Comparison of ENCODE assay signal across 7 cellular contexts in the genomic region with DNA sequence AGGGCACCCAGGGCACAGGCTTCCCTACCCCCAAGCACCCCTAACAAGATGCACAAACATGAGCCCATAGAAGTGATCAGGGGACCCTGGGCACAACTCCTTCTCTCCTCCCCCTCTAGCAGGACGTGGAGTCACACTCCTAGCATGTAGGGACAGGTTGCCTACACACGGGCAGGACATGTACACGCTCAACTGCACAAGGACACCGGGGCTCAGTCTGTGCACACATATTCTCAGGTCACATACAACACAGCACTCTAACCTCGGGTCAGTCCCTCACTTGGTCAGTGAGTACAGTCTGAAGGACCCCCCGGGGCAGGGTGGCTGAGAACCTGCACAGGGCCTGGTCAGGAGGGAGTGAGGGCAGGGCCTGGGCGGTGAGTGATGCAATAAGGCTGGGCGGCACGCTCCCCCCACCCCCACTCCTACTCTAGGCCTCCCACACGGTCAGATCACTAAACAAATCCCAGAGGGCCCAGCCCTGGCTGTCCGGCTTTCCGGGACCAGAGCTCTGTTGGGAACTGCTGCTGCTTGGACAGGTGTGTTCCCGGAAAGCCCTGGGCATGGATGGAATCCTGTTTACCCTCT. TPM values are rescaled to one million over a fixed set of nuclear protein-coding genes. Genes with fewer than 3 reads are reported as not detected.
DNase-seq lines count a peak whose midpoint lies in the region; ATAC-seq and TF ChIP-seq lines count a peak whose summit lies in the region.

No MANE protein-coding gene starts in this region.

- H3K9me3 Mint-ChIP-seq in activated B cell treated with CpG ODN at 0.5 μM for 24 hours (no peaks in the 10 kb centered on the region), progenitor cell of endocrine pancreas (ENCODE audit: low read depth) (no peaks in the 10 kb centered on the region)

- no peak for DNase-seq in activated B cell treated with CpG ODN at 0.5 μM for 24 hours
- no peak for DNase-seq in progenitor cell of endocrine pancreas (ENCODE audit: low spot score, unreplicated experiment)
- no peak for DNase-seq in NCI-H1930 (lab: John Stamatoyannopoulos, UW)
- DNase-seq in smooth muscle cell (lab: John Stamatoyannopoulos, UW; ENCODE audit: unreplicated experiment) = no peak
- DNase-seq in foreskin keratinocyte = no peak

- H3K4me1 Mint-ChIP-seq in activated B cell treated with CpG ODN at 0.5 μM for 24 hours = peaks cover 2% of the 10 kb centered on the region
- H3K4me1 Mint-ChIP-seq in progenitor cell of endocrine pancreas (ENCODE audit: low read depth) = peaks cover 3% of the 10 kb centered on the region

- no peaks in the 10 kb centered on the region for H3K36me3 ChIP-seq in HUES48 (ENCODE audit: control insufficient read depth, insufficient read depth, low read length)
- no peaks in the 10 kb centered on the region for H3K36me3 ChIP-seq in iPS-20b (ENCODE audit: insufficient read depth, low read depth, low read length)
- H3K36me3 ChIP-seq in smooth muscle cell (ENCODE audit: low read depth) = no peaks in the 10 kb centered on the region

- H4K20me1 ChIP-seq in smooth muscle cell (ENCODE audit: low read depth) = no peaks in the 10 kb centered on the region

- 65% methylated on average over 13 of the region's 13 CpGs for WGBS in smooth muscle cell (ENCODE audit: low lambda C conversion rate)

- H3K79me2 ChIP-seq in smooth muscle cell (ENCODE audit: low read depth) = no peaks in the 10 kb centered on the region

- H3K9me3 ChIP-seq in HUES48 (ENCODE audit: control insufficient read depth, insufficient read depth, low read length) (no peaks in the 10 kb centered on the region), iPS-20b (ENCODE audit: insufficient read depth, low read depth, low read length) (no peaks in the 10 kb centered on the region), smooth muscle cell (replicated peaks; ENCODE audit: low read depth) (no peaks in the 10 kb centered on the region)

- no peak overlapping the region for H3K4me2 ChIP-seq in smooth muscle cell

- intact Hi-C loops in activated B cell treated with CpG ODN at 0.5 μM for 24 hours (cut with micrococcal nuclease) = no loop called here

- no peaks in the 10 kb centered on the region for H3F3A ChIP-seq in smooth muscle cell (ENCODE audit: low read depth)

- peak overlapping the region; percentile 42 for H3K4me3 Mint-ChIP-seq in activated B cell treated with CpG ODN at 0.5 μM for 24 hours
- peak overlapping the region; percentile 64 for H3K4me3 Mint-ChIP-seq in progenitor cell of endocrine pancreas (ENCODE audit: low read depth)

- H3K9ac ChIP-seq in HUES48 (ENCODE audit: low read depth, low read length) (no peak overlapping the region), iPS-20b (ENCODE audit: low read depth, low read length) (peak overlapping the region; percentile 37; the same call in 1 of the 2 replicates), smooth muscle cell (ENCODE audit: low read depth) (no peak overlapping the region)

- H3K27ac ChIP-seq in HUES48 (ENCODE audit: low read depth, low read length) (no peak overlapping the region), iPS-20b (ENCODE audit: low read length) (no peak overlapping the region), smooth muscle cell (ENCODE audit: low read depth) (no peak overlapping the region), foreskin keratinocyte (no peak overlapping the region)

- H3K27ac Mint-ChIP-seq in activated B cell treated with CpG ODN at 0.5 μM for 24 hours = no peak overlapping the region
- H3K27ac Mint-ChIP-seq in progenitor cell of endocrine pancreas = peak overlapping the region; percentile 41

- H3K4me3 ChIP-seq in HUES48 (ENCODE audit: low read depth, low read length) (peak overlapping the region; percentile 45; the same call in 1 of the 2 replicates), iPS-20b (ENCODE audit: low read length) (peak overlapping the region; percentile 56; the same call in 1 of the 2 replicates), smooth muscle cell (no peak overlapping the region)

- no peak for ATAC-seq in activated B cell treated with CpG ODN at 0.5 μM for 24 hours (ENCODE audit: low read depth)
- ATAC-seq in foreskin keratinocyte = no peak

- peaks cover 13% of the 10 kb centered on the region for H3K4me1 ChIP-seq in HUES48 (ENCODE audit: control insufficient read depth, insufficient read depth, low read length)
- peaks cover 7% of the 10 kb centered on the region; the same call in 1 of the 2 replicates for H3K4me1 ChIP-seq in iPS-20b (ENCODE audit: insufficient read depth, low read length)
- peaks cover 3% of the 10 kb centered on the region for H3K4me1 ChIP-seq in smooth muscle cell (ENCODE audit: low read depth)
- H3K4me1 ChIP-seq in foreskin keratinocyte = no peaks in the 10 kb centered on the region

- POLR2A ChIA-PET in activated B cell treated with CpG ODN at 0.5 μM for 24 hours (lab: Charles Lee) = no interaction called here

- CTCF ChIA-PET in activated B cell treated with CpG ODN at 0.5 μM for 24 hours (lab: Charles Lee) = no interaction called here

- H3K36me3 Mint-ChIP-seq in activated B cell treated with CpG ODN at 0.5 μM for 24 hours (ENCODE audit: low read depth) (no peaks in the 10 kb centered on the region), progenitor cell of endocrine pancreas (ENCODE audit: insufficient read depth) (no peaks in the 10 kb centered on the region)

- no peak for TF ChIP-seq CTCF in activated B cell treated with CpG ODN at 0.5 μM for 24 hours (IDR thresholded peaks at IDR 0.05)
- TF ChIP-seq CTCF in progenitor cell of endocrine pancreas (IDR thresholded peaks at IDR 0.05; ENCODE audit: unreplicated experiment) = no peak
- TF ChIP-seq CTCF in smooth muscle cell (IDR thresholded peaks at IDR 0.05; ENCODE audit: borderline replicate concordance, insufficient read depth, poor library complexity, severe bottlenecking) = no peak
- no peak for TF ChIP-seq CTCF in foreskin keratinocyte (conservative IDR thresholded peaks at IDR 0.05)

- H3K27me3 Mint-ChIP-seq in activated B cell treated with CpG ODN at 0.5 μM for 24 hours = peaks cover 45% of the 10 kb centered on the region
- H3K27me3 Mint-ChIP-seq in progenitor cell of endocrine pancreas = peaks cover 77% of the 10 kb centered on the region

- H2AFZ ChIP-seq in smooth muscle cell (ENCODE audit: low read depth) = no peak overlapping the region

- H3K27me3 ChIP-seq in HUES48 (ENCODE audit: control insufficient read depth, insufficient read depth, low read length) (peaks cover 49% of the 10 kb centered on the region), iPS-20b (ENCODE audit: insufficient read depth, low read length) (peaks cover 80% of the 10 kb centered on the region), smooth muscle cell (ENCODE audit: low read depth) (peaks cover 64% of the 10 kb centered on the region), foreskin keratinocyte (peaks cover 85% of the 10 kb centered on the region)

RNA-seq across cellular contexts. Expression of a gene that starts 0.8 kb away (rescaled TPM):
- total RNA-seq in activated B cell treated with CpG ODN at 0.5 μM for 24 hours = not detected in 2 replicates
- 1.2 and 1.3 TPM in 2 replicates for total RNA-seq in progenitor cell of endocrine pancreas
- total RNA-seq in smooth muscle cell = 0.27 TPM in 2 replicates
- polyA plus RNA-seq in smooth muscle cell = 0.24 and 0.48 TPM in 2 replicates
- total RNA-seq in foreskin keratinocyte = not detected in 2 replicates
- not detected in 2 replicates for polyA plus RNA-seq in foreskin keratinocyte

RNA-seq across cellular contexts. Expression of a gene that starts 44.9 kb away (rescaled TPM):
- total RNA-seq in activated B cell treated with CpG ODN at 0.5 μM for 24 hours (not detected in 2 replicates), progenitor cell of endocrine pancreas (not detected in 2 replicates), smooth muscle cell (not detected in 2 replicates), foreskin keratinocyte (not detected in 2 replicates)
- polyA plus RNA-seq in smooth muscle cell (not detected in 2 replicates), foreskin keratinocyte (not detected in 2 replicates)
